ENCODE assay signal across 31 cellular contexts in genomic region chr11:92822410-92822809, GRCh38.
"Had no signal": no experiment of that assay in that cellular context is flagged by ENCODE, and none has a peak within 500 bp of the region (broad histone marks: within the 10 kb centered on the region; RNA-seq: fewer than 3 reads in every experiment).

No MANE protein-coding gene starts in this region.

- ATAC-seq: activated CD4-positive, CD25-positive, alpha-beta regulatory T cell treated with anti-CD3 and anti-CD28 coated beads, Interleukin-2, amount 50 U/mL, for 24 hours; activated CD8-positive, alpha-beta T cell treated with anti-CD3 and anti-CD28 coated beads for 36 hours; activated naive CD8-positive, alpha-beta T cell treated with anti-CD3 and anti-CD28 coated beads, Interleukin-2, amount 50 U/mL, for 24 hours; activated T-cell treated with anti-CD3 and anti-CD28 coated beads, Interleukin-2, amount 50 U/mL, for 4 hours; activated T-helper 17 cell treated with anti-CD3 and anti-CD28 coated beads, Interleukin-2, amount 50 U/mL, for 72 hours; body of pancreas; heart left ventricle; T-helper 17 cell had no signal

- H3K27ac ChIP-seq: adrenal gland, body of pancreas, colonic mucosa, epithelial cell of prostate, esophagus squamous epithelium, heart left ventricle had no signal

- H3K9me3 ChIP-seq: adrenal gland, body of pancreas, colonic mucosa, esophagus squamous epithelium had no signal

- FAIRE-seq: endometrium, endothelial cell of umbilical vein had no signal

- H3K36me3 ChIP-seq: adrenal gland, colonic mucosa, esophagus squamous epithelium, heart left ventricle had no signal

- H3K4me1 ChIP-seq: adrenal gland, body of pancreas, colonic mucosa had no signal

- H3K4me3 ChIP-seq: adrenal gland, body of pancreas, colonic mucosa, esophagus squamous epithelium, heart left ventricle had no signal

- DNase-seq: activated B cell treated with CpG ODN at 0.5 μM for 24 hours; activated CD4-positive, alpha-beta T cell treated with anti-CD3 and anti-CD28 coated beads for 48 hours; activated CD4-positive, alpha-beta T cell treated with anti-CD3 and anti-CD28 coated beads, Interleukin-2, amount 50 U/mL, for 1 hour; activated CD4-positive, alpha-beta T cell treated with anti-CD3 and anti-CD28 coated beads, Interleukin-2, amount 50 U/mL, for 48 hours; activated CD8-positive, alpha-beta memory T cell treated with anti-CD3 and anti-CD28 coated beads for 24 hours; activated CD8-positive, alpha-beta T cell treated with anti-CD3 and anti-CD28 coated beads for 36 hours; activated effector memory CD4-positive, alpha-beta T cell treated with Interleukin-2 at 50 U/mL for 16 hours; activated gamma-delta T cell treated with Interleukin-2 at 50 U/mL for 16 hours; activated naive CD4-positive, alpha-beta T cell treated with Interleukin-2 at 50 U/mL for 16 hours; activated naive CD8-positive, alpha-beta T cell treated with anti-CD3 and anti-CD28 coated beads for 36 hours; activated naive CD8-positive, alpha-beta T cell treated with anti-CD3 and anti-CD28 coated beads, Interleukin-2, amount 50 U/mL, for 24 hours; activated T-cell treated with anti-CD3 and anti-CD28 coated beads, Interleukin-2, amount 50 U/mL, for 4 hours; adrenal gland; amygdala; aorta; body of pancreas; central memory CD4-positive, alpha-beta T cell; cerebellar nuclear complex; colonic mucosa; effector CD8-positive, alpha-beta T cell; esophagus squamous epithelium; foreskin melanocyte; heart left ventricle; T-helper 1 cell; T-helper 17 cell; T1000 had no signal

- H3K27me3 ChIP-seq: adrenal gland, body of pancreas, colonic mucosa, esophagus squamous epithelium, heart left ventricle had no signal
